14 cellular contexts compared by ENCODE assay signal in the genomic region with DNA sequence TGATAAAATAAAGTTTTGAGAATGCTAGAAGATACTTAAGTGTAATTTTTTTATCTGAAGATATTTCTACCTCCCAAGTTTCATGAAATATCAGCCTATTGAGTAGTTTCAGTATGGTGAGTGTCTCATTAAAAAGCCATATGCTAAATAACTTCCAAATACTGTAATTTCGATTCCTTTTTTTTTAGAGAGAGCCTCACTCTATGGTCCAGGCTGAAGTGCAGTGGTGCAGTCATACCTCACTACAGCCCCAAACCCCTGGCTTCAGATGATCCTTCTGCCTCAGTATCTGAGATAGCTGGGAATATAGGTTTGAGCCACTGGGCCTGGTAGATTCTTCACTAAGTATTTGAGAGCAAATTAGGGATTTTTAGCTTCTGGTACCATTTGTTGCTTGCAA. TPM values are rescaled to one million over a fixed set of nuclear protein-coding genes. Genes with fewer than 3 reads are reported as not detected.
A peak's percentile ranks its signal among the peaks of the same experiment; 100 is the strongest.
DNase-seq lines count a peak whose midpoint lies in the region; ATAC-seq lines count a peak whose summit lies in the region.
"Had no signal": no experiment of that assay in that cellular context is flagged by ENCODE, and none has a peak within 500 bp of the region (broad histone marks: within the 10 kb centered on the region; RNA-seq: fewer than 3 reads in every experiment).

No MANE protein-coding gene starts in this region.

- ATAC-seq in HG03432 (IDR thresholded peaks at IDR 0.05; ENCODE audit: unreplicated experiment), result peak; percentile 38
- no peak for ATAC-seq in activated naive CD4-positive, alpha-beta T cell treated with anti-CD3 and anti-CD28 coated beads, Interleukin-2, amount 50 U/mL, for 72 hours
- ATAC-seq in stimulated activated naive B cell treated with anti-CD40 and anti-IgM and Interleukin-4, amounts not matched to agents 10 μg/mL and 1 μg/mL and 100 μg/mL, for 72 hours (replicated peaks), result peak; percentile 39 to 64
- ATAC-seq: HCT116, heart right ventricle had no signal

- H3K4me3 Mint-ChIP-seq in activated naive CD4-positive, alpha-beta T cell treated with anti-CD3 and anti-CD28 coated beads, Interleukin-2, amount 10 ng/mL, durations not matched to agents 7 days and 5 days, result peak overlapping the region; percentile 78
- H3K4me3 Mint-ChIP-seq in stimulated activated naive B cell treated with anti-CD40 and anti-IgM and Interleukin-4, amounts not matched to agents 10 μg/mL and 1 μg/mL and 100 μg/mL, for 72 hours, result peak overlapping the region; percentile 30 to 36

- peaks cover 47% of the 10 kb centered on the region for H3K36me3 Mint-ChIP-seq in activated naive CD4-positive, alpha-beta T cell treated with anti-CD3 and anti-CD28 coated beads, Interleukin-2, amount 10 ng/mL, durations not matched to agents 7 days and 5 days
- H3K36me3 Mint-ChIP-seq in activated naive CD4-positive, alpha-beta T cell treated with anti-CD3 and anti-CD28 coated beads, Interleukin-2, amount 50 U/mL, for 72 hours, result peaks cover 5 to 17% of the 10 kb centered on the region in 2 donors
- H3K36me3 Mint-ChIP-seq in stimulated activated naive B cell treated with anti-CD40 and anti-IgM and Interleukin-4, amounts not matched to agents 10 μg/mL and 1 μg/mL and 100 μg/mL, for 72 hours, result peaks cover 14% of the 10 kb centered on the region in 2 donors

- peaks cover 84% of the 10 kb centered on the region for H3K4me1 Mint-ChIP-seq in activated naive CD4-positive, alpha-beta T cell treated with anti-CD3 and anti-CD28 coated beads, Interleukin-2, amount 10 ng/mL, durations not matched to agents 7 days and 5 days
- H3K4me1 Mint-ChIP-seq in stimulated activated naive B cell treated with anti-CD40 and anti-IgM and Interleukin-4, amounts not matched to agents 10 μg/mL and 1 μg/mL and 100 μg/mL, for 72 hours, result peaks cover 16 to 48% of the 10 kb centered on the region in 2 donors

- no peaks in the 10 kb centered on the region for H3K9me3 Mint-ChIP-seq in activated naive CD4-positive, alpha-beta T cell treated with anti-CD3 and anti-CD28 coated beads, Interleukin-2, amount 10 ng/mL, durations not matched to agents 7 days and 5 days
- no peaks in the 10 kb centered on the region for H3K9me3 Mint-ChIP-seq in activated naive CD4-positive, alpha-beta T cell treated with anti-CD3 and anti-CD28 coated beads, Interleukin-2, amount 50 U/mL, for 72 hours
- no peaks in the 10 kb centered on the region for H3K9me3 Mint-ChIP-seq in stimulated activated naive B cell treated with anti-CD40 and anti-IgM and Interleukin-4, amounts not matched to agents 10 μg/mL and 1 μg/mL and 100 μg/mL, for 72 hours

- no peak for DNase-seq in activated naive CD4-positive, alpha-beta T cell treated with anti-CD3 and anti-CD28 coated beads, Interleukin-2, amount 10 ng/mL, durations not matched to agents 7 days and 5 days
- DNase-seq in activated naive CD4-positive, alpha-beta T cell treated with Interleukin-2 at 50 U/mL for 16 hours, result no peak
- DNase-seq in activated naive CD4-positive, alpha-beta T cell treated with anti-CD3 and anti-CD28 coated beads, Interleukin-2, amount 50 U/mL, for 72 hours (ENCODE audit: low spot score in 2 of 2), result no peak
- no peak for DNase-seq in stimulated activated naive B cell treated with anti-CD40 and anti-IgM and Interleukin-4, amounts not matched to agents 10 μg/mL and 1 μg/mL and 100 μg/mL, for 72 hours
- DNase-seq in G401 (ENCODE audit: low spot score) (no peak), NCI-H2107 (lab: John Stamatoyannopoulos, UW) (no peak), putamen (ENCODE audit: low spot score) (no peak)
- DNase-seq: DMS79 treated with DMSO at 0.1 percent for 48 hours; heart right ventricle; retina; SJCRH30; stimulated activated CD4-positive, alpha-beta T cell treated with anti-CD3 and anti-CD28 coated beads, Interleukin-2, amount 100 ng/mL, for 24 hours had no signal

- H3K27me3 Mint-ChIP-seq in activated naive CD4-positive, alpha-beta T cell treated with anti-CD3 and anti-CD28 coated beads, Interleukin-2, amount 10 ng/mL, durations not matched to agents 7 days and 5 days, result no peaks in the 10 kb centered on the region
- H3K27me3 Mint-ChIP-seq in stimulated activated naive B cell treated with anti-CD40 and anti-IgM and Interleukin-4, amounts not matched to agents 10 μg/mL and 1 μg/mL and 100 μg/mL, for 72 hours, result no peaks in the 10 kb centered on the region

- CTCF ChIA-PET in activated naive CD4-positive, alpha-beta T cell treated with anti-CD3 and anti-CD28 coated beads, Interleukin-2, amount 10 ng/mL, durations not matched to agents 7 days and 5 days (lab: Charles Lee), result no interaction called here

- in situ Hi-C loops in G401 (cut with HindIII; ENCODE audit: low sequenced_read_pairs), result no loop called here

- peak overlapping the region; percentile 93 for H3K27ac Mint-ChIP-seq in activated naive CD4-positive, alpha-beta T cell treated with anti-CD3 and anti-CD28 coated beads, Interleukin-2, amount 10 ng/mL, durations not matched to agents 7 days and 5 days
- H3K27ac Mint-ChIP-seq in activated naive CD4-positive, alpha-beta T cell treated with anti-CD3 and anti-CD28 coated beads, Interleukin-2, amount 50 U/mL, for 72 hours, result peak overlapping the region; percentile 96 to 99
- H3K27ac Mint-ChIP-seq in stimulated activated naive B cell treated with anti-CD40 and anti-IgM and Interleukin-4, amounts not matched to agents 10 μg/mL and 1 μg/mL and 100 μg/mL, for 72 hours, result peak overlapping the region; percentile 78

RNA-seq across cellular contexts. Expression of gene CDC42SE2, which starts 24.5 kb away (rescaled TPM):
- total RNA-seq in activated naive CD4-positive, alpha-beta T cell treated with anti-CD3 and anti-CD28 coated beads, Interleukin-2, amount 50 U/mL, for 72 hours, result 100 to 1,000 TPM in 1 of 2 donors, 10 to 100 TPM in 1; 84.6 to 102 TPM
- 30.0 and 53.1 TPM in 2 replicates for total RNA-seq in G401 (2014; rRNA removed; shearing (Covaris generic))

Comparison
In these comparisons a context has a peak if more than half of its experiments do, and no peak if none do; other contexts are left out.
1. ATAC-seq: peak in HG03432 (single experiment) and stimulated activated naive B cell treated with anti-CD40 and anti-IgM and Interleukin-4, amounts not matched to agents 10 μg/mL and 1 μg/mL and 100 μg/mL, for 72 hours (2 of 2); none in activated naive CD4-positive, alpha-beta T cell treated with anti-CD3 and anti-CD28 coated beads, Interleukin-2, amount 50 U/mL, for 72 hours (0 of 2).
2. Peak in every context shown above with its lines, with median percentiles within 50 percentile points of each other: H3K27ac Mint-ChIP-seq.